ENCODE assay signal across 33 cellular contexts in the genomic region with DNA sequence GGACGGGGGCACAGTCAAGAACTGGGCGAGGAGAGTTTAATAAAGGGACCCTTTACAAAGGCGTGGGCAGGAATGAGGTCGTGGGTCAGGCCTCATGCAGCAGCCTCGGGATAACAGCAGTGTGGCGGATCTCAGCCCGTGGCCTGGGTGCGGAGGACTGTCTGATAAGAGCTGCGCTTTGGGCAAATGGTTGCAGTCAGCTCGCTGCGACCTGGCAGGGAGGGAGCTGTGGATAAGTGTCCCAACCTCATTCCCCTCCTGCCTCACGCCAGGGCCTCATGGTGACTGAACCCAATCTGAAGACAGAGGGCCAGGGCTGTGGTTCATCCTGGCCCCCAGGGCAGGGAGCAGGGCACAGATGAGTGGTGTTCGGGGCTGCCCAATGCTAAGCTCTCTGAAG. TPM values are rescaled to one million over a fixed set of nuclear protein-coding genes. Genes with fewer than 3 reads are reported as not detected.
A peak's percentile ranks its signal among the peaks of the same experiment; 100 is the strongest.
DNase-seq lines count a peak whose midpoint lies in the region; ATAC-seq and TF ChIP-seq lines count a peak whose summit lies in the region.
"Had no signal": no experiment of that assay in that cellular context is flagged by ENCODE, and none has a peak within 500 bp of the region (broad histone marks: within the 10 kb centered on the region; RNA-seq: fewer than 3 reads in every experiment).

No MANE protein-coding gene starts in this region.

- ATAC-seq in IMR-90 (ENCODE audit: low read depth) (no peak), gastrocnemius medialis (no peak), right lobe of liver (no peak)
- ATAC-seq: activated CD8-positive, alpha-beta T cell treated with anti-CD3 and anti-CD28 coated beads for 36 hours; esophagus mucosa; GM12878; HepG2 had no signal

- peaks cover 3% of the 10 kb centered on the region; the same call in 1 of the 2 replicates for H3K9me1 ChIP-seq in IMR-90 (ENCODE audit: insufficient read depth, low read length)

- H3K9me3 ChIP-seq in IMR-90 (ENCODE audit: control insufficient read depth, insufficient read depth, low read length) (no peaks in the 10 kb centered on the region), gastrocnemius medialis (no peaks in the 10 kb centered on the region), Peyer's patch (no peaks in the 10 kb centered on the region), right lobe of liver (no peaks in the 10 kb centered on the region)
- H3K9me3 ChIP-seq: HAP-1 had no signal

- H3K79me1 ChIP-seq in IMR-90 (ENCODE audit: low read depth in 1 of 2, low read length in 2 of 2): no peaks in the 10 kb centered on the region

- no peak for TF ChIP-seq RAD21 in IMR-90 (IDR thresholded peaks at IDR 0.05; ENCODE audit: low read length)

- 45% methylated on average over 4 of the region's 13 CpGs; no CpG with 5 or more reads in 1 of the 2 experiments for WGBS in IMR-90 (ENCODE audit: extremely low coverage in 2 of 2, insufficient read length in 1 of 2), 2 experiments
- no CpG with 5 or more reads among the region's 13 CpGs for WGBS in right lobe of liver (ENCODE audit: insufficient coverage, low coverage, low lambda C conversion rate, missing lambda C conversion rate)

- POLR2A ChIA-PET in IMR-90 (lab: Charles Lee; ENCODE audit: unreplicated experiment): no interaction called here

- peaks cover 17% of the 10 kb centered on the region for H3K27me3 ChIP-seq in IMR-90 (ENCODE audit: control insufficient read depth, insufficient read depth, low read length)
- H3K27me3 ChIP-seq in gastrocnemius medialis: no peaks in the 10 kb centered on the region
- H3K27me3 ChIP-seq in Peyer's patch: no peaks in the 10 kb centered on the region
- no peaks in the 10 kb centered on the region for H3K27me3 ChIP-seq in right lobe of liver

- no peak overlapping the region; the same call in 1 of the 2 replicates for H2AK5ac ChIP-seq in IMR-90 (ENCODE audit: low read depth, low read length)

- H3K36me3 ChIP-seq in IMR-90 (ENCODE audit: control insufficient read depth, insufficient read depth, low read length) (no peaks in the 10 kb centered on the region), gastrocnemius medialis (peaks cover 0 to 40% of the 10 kb centered on the region in 2 donors), Peyer's patch (no peaks in the 10 kb centered on the region), right lobe of liver (no peaks in the 10 kb centered on the region)
- H3K36me3 ChIP-seq: HAP-1 had no signal

- H2BK20ac ChIP-seq in IMR-90 (ENCODE audit: low read depth, low read length): no peak overlapping the region

- no peak overlapping the region for H3K4me2 ChIP-seq in IMR-90 (ENCODE audit: low read depth, low read length)

- dilution Hi-C loops in IMR-90 (cut with HindIII; ENCODE audit: low sequenced_read_pairs, unreplicated experiment): no loop called here

- no peak overlapping the region for H3K23ac ChIP-seq in IMR-90 (ENCODE audit: low read depth, low read length)

- H3K4me1 ChIP-seq in IMR-90 (ENCODE audit: control insufficient read depth, insufficient read depth, low read length): peaks cover 20% of the 10 kb centered on the region; the same call in 1 of the 2 replicates
- H3K4me1 ChIP-seq in gastrocnemius medialis: peaks cover 76 to 82% of the 10 kb centered on the region in 2 donors
- H3K4me1 ChIP-seq in Peyer's patch: peaks cover 0 to 8% (median 0%) of the 10 kb centered on the region in 4 donors
- H3K4me1 ChIP-seq in right lobe of liver: no peaks in the 10 kb centered on the region

- no peak overlapping the region for H3K14ac ChIP-seq in IMR-90 (replicated peaks; ENCODE audit: low read depth, low read length)

- no peak overlapping the region for H3K4me3 Mint-ChIP-seq in endothelial cell (ENCODE audit: unreplicated experiment)
- H3K4me3 Mint-ChIP-seq: activated CD8-positive, alpha-beta T cell treated with anti-CD3 and anti-CD28 coated beads for 36 hours had no signal

- no peak for DNase-seq in IMR-90
- DNase-seq in endothelial cell (ENCODE audit: low spot score): no peak
- peak; percentile 67 for DNase-seq in islet precursor cell
- peak in 1 of 2 donors; percentile 74 for DNase-seq in gastrocnemius medialis
- DNase-seq in head of caudate nucleus: no peak
- no peak for DNase-seq in Peyer's patch
- DNase-seq in right lobe of liver: no peak
- DNase-seq in effector CD4-positive, alpha-beta T cell: no peak
- DNase-seq: activated CD4-positive, CD25-positive, alpha-beta regulatory T cell; activated CD8-positive, alpha-beta T cell treated with anti-CD3 and anti-CD28 coated beads for 36 hours; activated effector memory CD4-positive, alpha-beta T cell treated with anti-CD3 and anti-CD28 coated beads, Interleukin-2, amount 50 U/mL, for 16 hours; activated T-cell treated with anti-CD3 and anti-CD28 coated beads for 4 hours; C1 segment of cervical spinal cord; DND-41; effector CD8-positive, alpha-beta T cell; NCI-H1092; NCI-H187 treated with DMSO at 0.1 percent for 48 hours; NCI-H2227 treated with DMSO at 0.1 percent for 48 hours; NCI-H748 treated with DMSO at 0.1 percent for 48 hours; occipital lobe; retina; stimulated activated CD4-positive, alpha-beta T cell treated with anti-CD3 and anti-CD28 coated beads, Interleukin-12 subunit alpha, Interleukin-12 subunit beta, amount 100 ng/mL, for 4 hours; stimulated activated CD4-positive, alpha-beta T cell treated with anti-CD3 and anti-CD28 coated beads, Interleukin-4, amount 100 ng/mL, for 24 hours; stimulated activated naive CD4-positive, alpha-beta T cell had no signal

- CTCF ChIA-PET in IMR-90 (lab: Yijun Ruan, JAX): no interaction called here

- no peak overlapping the region for H2AK9ac ChIP-seq in IMR-90 (replicated peaks; ENCODE audit: low read depth, low read length, poor library complexity)

- H3K27ac ChIP-seq in IMR-90 (ENCODE audit: insufficient read depth, low read length): peak overlapping the region; percentile 22; the same call in 1 of the 2 replicates
- H3K27ac ChIP-seq in gastrocnemius medialis: peak overlapping the region; percentile 86 to 100 (median 94)
- peak overlapping the region in 2 of 4 donors; percentile 31 to 62 for H3K27ac ChIP-seq in Peyer's patch
- H3K27ac ChIP-seq in right lobe of liver: no peak overlapping the region
- H3K27ac ChIP-seq: HL-60 had no signal

- H4K20me1 ChIP-seq in IMR-90 (ENCODE audit: insufficient read depth, low read length): no peaks in the 10 kb centered on the region

- no peak overlapping the region for H3K4ac ChIP-seq in IMR-90 (ENCODE audit: low read depth, low read length)

- TF ChIP-seq POLR2A in IMR-90 (IDR thresholded peaks at IDR 0.05; ENCODE audit: low read depth, low read length): no peak
- no peak for TF ChIP-seq POLR2A in gastrocnemius medialis (IDR thresholded peaks at IDR 0.05)
- TF ChIP-seq POLR2A in Peyer's patch (IDR thresholded peaks at IDR 0.05): no peak
- no peak for TF ChIP-seq POLR2A in right lobe of liver (IDR thresholded peaks at IDR 0.05)

- H4K91ac ChIP-seq in IMR-90 (ENCODE audit: insufficient read depth, low read depth, low read length): no peak overlapping the region

- no peak overlapping the region for H2BK5ac ChIP-seq in IMR-90 (ENCODE audit: low read depth, low read length, poor library complexity, severe bottlenecking)

- intact Hi-C loops in IMR-90 (cut with micrococcal nuclease) (no loop called here), gastrocnemius medialis (cut with DNase I; ENCODE audit: low total_unique reads) (no loop called here), head of caudate nucleus (cut with DNase I) (no loop called here), right lobe of liver (cut with DNase I) (no loop called here)

- peaks cover 4% of the 10 kb centered on the region for H3K4me1 Mint-ChIP-seq in endothelial cell (ENCODE audit: unreplicated experiment)

- peak overlapping the region; percentile 18 for H3K27ac Mint-ChIP-seq in endothelial cell (ENCODE audit: unreplicated experiment)
- H3K27ac Mint-ChIP-seq: activated CD8-positive, alpha-beta T cell treated with anti-CD3 and anti-CD28 coated beads for 36 hours had no signal

- no peak overlapping the region for H3K56ac ChIP-seq in IMR-90 (ENCODE audit: extremely low read depth, insufficient read depth, low read length)

- no peak overlapping the region for H2BK15ac ChIP-seq in IMR-90 (ENCODE audit: low read depth, low read length)

- no peak overlapping the region for H4K8ac ChIP-seq in IMR-90 (ENCODE audit: low read depth in 2 of 2, low read length in 2 of 2)

- H3K36me3 Mint-ChIP-seq in endothelial cell (ENCODE audit: low read depth, unreplicated experiment): no peaks in the 10 kb centered on the region

- H2BK120ac ChIP-seq in IMR-90 (ENCODE audit: low read depth, low read length): peak overlapping the region; percentile 8; the same call in 1 of the 2 replicates

- peak overlapping the region; percentile 58; the same call in 1 of the 2 replicates for H4K5ac ChIP-seq in IMR-90 (ENCODE audit: low read depth, low read length)

- no peak overlapping the region for H3K9ac ChIP-seq in IMR-90 (ENCODE audit: low read depth, low read length)

- in situ Hi-C loops in IMR-90 (cut with MboI; ENCODE audit: low sequenced_read_pairs) (no loop called here), gastrocnemius medialis (cut with MboI; ENCODE audit: low sequenced_read_pairs in 4 of 4) (no loop called here)

- H3K18ac ChIP-seq in IMR-90 (ENCODE audit: low read depth, low read length): peak overlapping the region; percentile 70; the same call in 1 of the 2 replicates

- H3K27me3 Mint-ChIP-seq in endothelial cell (ENCODE audit: unreplicated experiment): peaks cover 5% of the 10 kb centered on the region

- H3K9me3 Mint-ChIP-seq in endothelial cell (ENCODE audit: unreplicated experiment): no peaks in the 10 kb centered on the region
- H3K9me3 Mint-ChIP-seq: activated CD8-positive, alpha-beta T cell treated with anti-CD3 and anti-CD28 coated beads for 36 hours had no signal

- H3K4me3 ChIP-seq in IMR-90 (ENCODE audit: insufficient read depth, low read depth, low read length) (no peak overlapping the region), gastrocnemius medialis (no peak overlapping the region), Peyer's patch (no peak overlapping the region), right lobe of liver (no peak overlapping the region)
- H3K4me3 ChIP-seq: GM12878, HAP-1 had no signal

- TF ChIP-seq CTCF in IMR-90 (conservative IDR thresholded peaks at IDR 0.05; ENCODE audit: low read depth, low read length) (no peak), endothelial cell (IDR thresholded peaks at IDR 0.05; ENCODE audit: unreplicated experiment) (no peak), gastrocnemius medialis (IDR thresholded peaks at IDR 0.05 in 4 of 5, conservative IDR thresholded peaks at IDR 0.05 in 1 of 5) (no peak), Peyer's patch (IDR thresholded peaks at IDR 0.05) (no peak), right lobe of liver (IDR thresholded peaks at IDR 0.05) (no peak)

- no TSS peak for BruUV-seq in IMR-90 (replicated peaks; lab: Mats Ljungman, UMichigan)

- H2AFZ ChIP-seq in IMR-90 (replicated peaks; ENCODE audit: low read length, poor library complexity): no peak overlapping the region

RNA-seq across cellular contexts. Expression of gene SMTNL2, which starts 13.6 kb away (rescaled TPM):
- not detected in 2 replicates for total RNA-seq in IMR-90 (2012; rRNA removed)
- not detected in 2 replicates for polyA plus RNA-seq in IMR-90 (2012; rRNA removed)
- not detected in 2 replicates for polyA plus RNA-seq in IMR-90 (2012; cell fraction: cytosol; rRNA removed)
- 0.03 TPM in 1 of 2 replicates, not detected in the other for polyA plus RNA-seq in IMR-90 (2012; cell fraction: nucleus; rRNA removed; ENCODE audit: low replicate concordance)
- total RNA-seq in endothelial cell (ENCODE audit: unreplicated experiment): 0.59 TPM
- total RNA-seq in gastrocnemius medialis: 100 to 1,000 TPM; 110 to 588 (median 420) TPM
- 1 to 10 TPM in 1 of 4 donors, not detected in 3; 1.2 TPM for total RNA-seq in Peyer's patch
- total RNA-seq in right lobe of liver: under 1 TPM in 3 of 6 experiments, not detected in 3; 0.12 to 0.25 (median 0.14) TPM
- total RNA-seq: activated CD8-positive, alpha-beta T cell treated with anti-CD3 and anti-CD28 coated beads for 36 hours; GM12878 had no signal
- polyA plus RNA-seq: GM12878 had no signal

RNA-seq across cellular contexts. Expression of gene GGT6, which starts 37.6 kb away (rescaled TPM):
- not detected in 2 replicates for total RNA-seq in IMR-90 (2012; rRNA removed)
- not detected in 2 replicates for polyA plus RNA-seq in IMR-90 (2012; rRNA removed)
- polyA plus RNA-seq in IMR-90 (2012; cell fraction: cytosol; rRNA removed): not detected in 2 replicates
- not detected in 2 replicates for polyA plus RNA-seq in IMR-90 (2012; cell fraction: nucleus; rRNA removed; ENCODE audit: low replicate concordance)
- not detected for total RNA-seq in endothelial cell (ENCODE audit: unreplicated experiment)
- total RNA-seq in gastrocnemius medialis: under 1 TPM in 1 of 4 donors, not detected in 3; 0.63 TPM
- total RNA-seq in Peyer's patch: 100 to 1,000 TPM in 2 of 4 donors, 10 to 100 TPM in 2; 26.4 to 199 (median 119) TPM
- total RNA-seq in right lobe of liver: under 1 TPM; 0.09 to 0.92 (median 0.27) TPM
- total RNA-seq: activated CD8-positive, alpha-beta T cell treated with anti-CD3 and anti-CD28 coated beads for 36 hours; myocyte; occipital lobe; temporal lobe had no signal
- polyA plus RNA-seq: AG04450 had no signal

RNA-seq across cellular contexts. Expression of gene MYBBP1A, which starts 42.8 kb away (rescaled TPM):
- 22.6 and 24.7 TPM in 2 replicates for total RNA-seq in IMR-90 (2012; rRNA removed)
- 45.9 and 53.0 TPM in 2 replicates for polyA plus RNA-seq in IMR-90 (2012; rRNA removed)
- polyA plus RNA-seq in IMR-90 (2012; cell fraction: cytosol; rRNA removed): 29.4 and 33.3 TPM in 2 replicates
- 117 and 239 TPM in 2 replicates for polyA plus RNA-seq in IMR-90 (2012; cell fraction: nucleus; rRNA removed; ENCODE audit: low replicate concordance)
- 32.4 TPM for total RNA-seq in endothelial cell (ENCODE audit: unreplicated experiment)
- 10 to 100 TPM; 42.5 to 60.2 (median 48.9) TPM for total RNA-seq in gastrocnemius medialis
- total RNA-seq in Peyer's patch: 100 to 1,000 TPM in 2 of 4 donors, 10 to 100 TPM in 2; 27.1 to 244 (median 91.2) TPM
- total RNA-seq in right lobe of liver: 10 to 100 TPM; 16.3 to 32.0 (median 23.7) TPM

RNA-seq across cellular contexts. Expression of gene ALOX15, which starts 43.5 kb away (rescaled TPM):
- total RNA-seq in IMR-90 (2012; rRNA removed) (not detected in 2 replicates), endothelial cell (ENCODE audit: unreplicated experiment) (17.0 TPM), gastrocnemius medialis (not detected), Peyer's patch (not detected), right lobe of liver (under 1 TPM in 4 of 6 experiments, not detected in 2; 0.09 to 0.53 (median 0.28) TPM)
- polyA plus RNA-seq in IMR-90 (2012; rRNA removed): not detected in 2 replicates
- 0.01 TPM in 1 of 2 replicates, not detected in the other for polyA plus RNA-seq in IMR-90 (2012; cell fraction: cytosol; rRNA removed)
- 0.02 TPM in 2 replicates for polyA plus RNA-seq in IMR-90 (2012; cell fraction: nucleus; rRNA removed; ENCODE audit: low replicate concordance)
- total RNA-seq: activated CD8-positive, alpha-beta T cell treated with anti-CD3 and anti-CD28 coated beads for 36 hours; kidney epithelial cell; myocyte; occipital lobe had no signal
- polyA plus RNA-seq: AG04450, HepG2 had no signal

Comparison
In these comparisons a context has a peak if more than half of its experiments do, and no peak if none do; other contexts are left out.
1. H3K27ac ChIP-seq: peak in IMR-90 (single experiment) and gastrocnemius medialis (4 of 4); none in right lobe of liver (0 of 3).
2. RNA of gene SMTNL2, which starts 13.6 kb away (total RNA-seq): 110 to 588 TPM in gastrocnemius medialis; 1.2 TPM in Peyer's patch, 0.59 TPM in endothelial cell (single experiment), 0.12 to 0.25 TPM in right lobe of liver and not detected in IMR-90; every median in the first group is over 10 times any median in the second.
3. RNA of gene GGT6, which starts 37.6 kb away (total RNA-seq): 26.4 to 199 TPM in Peyer's patch; 0.09 to 0.92 TPM in right lobe of liver, not detected in IMR-90, not detected in endothelial cell (single experiment) and 0.63 TPM in gastrocnemius medialis; every median in the first group is over 10 times any median in the second.